8 cellular contexts compared by ENCODE assay signal in the genomic region with DNA sequence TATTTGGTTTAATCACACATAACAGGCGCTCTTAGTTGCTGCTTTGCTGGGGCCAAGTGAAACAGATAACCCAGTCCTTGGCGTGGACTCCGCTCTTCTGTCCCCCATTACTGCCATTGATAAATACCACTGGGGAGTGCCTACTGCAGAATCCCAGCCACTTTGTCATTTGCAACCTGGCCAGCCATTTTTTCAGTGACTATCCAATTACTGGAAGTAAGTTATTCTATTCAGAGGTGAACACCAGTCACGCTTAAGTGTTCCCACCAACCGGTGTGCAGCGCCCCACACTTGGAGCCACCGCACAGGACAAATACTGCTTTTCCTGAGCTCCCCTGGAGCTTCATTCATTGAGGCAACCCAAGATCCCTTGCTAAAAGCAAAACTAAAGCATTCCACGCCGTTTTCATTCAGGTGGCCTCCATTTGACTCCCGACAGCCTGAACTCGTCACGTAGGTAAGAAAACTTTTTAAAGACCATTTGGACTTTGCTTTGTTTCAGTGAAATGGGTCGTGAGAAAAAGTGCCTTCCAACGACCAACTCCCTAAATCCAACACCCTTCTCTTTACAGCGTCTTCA. TPM values are rescaled to one million over a fixed set of nuclear protein-coding genes. Genes with fewer than 3 reads are reported as not detected.
DNase-seq lines count a peak whose midpoint lies in the region; ATAC-seq and TF ChIP-seq lines count a peak whose summit lies in the region.

No MANE protein-coding gene starts in this region.

- TSS peak; percentile 17 for BruUV-seq in mammary epithelial cell (replicated peaks; lab: Mats Ljungman, UMichigan)

- intact Hi-C loops in mammary epithelial cell (cut with micrococcal nuclease): loop anchor here (2.0 to 10.0 kb wide), 2 partner anchors 25 to 133 kb away; partner anchors contain the start of gene HAPSTR1

- H3K36me3 ChIP-seq in KOPT-K1 (ENCODE audit: insufficient read depth, low read length) (no peaks in the 10 kb centered on the region), mammary epithelial cell (ENCODE audit: insufficient read depth, low read length) (no peaks in the 10 kb centered on the region), mucosa of stomach (ENCODE audit: control insufficient read depth, insufficient read depth, low read length) (no peaks in the 10 kb centered on the region)

- H2AFZ ChIP-seq in mammary epithelial cell (ENCODE audit: low read depth, low read length): no peak overlapping the region

- CTCF ChIA-PET in mammary epithelial cell (lab: Charles Lee; ENCODE audit: low non-redundant PET): no interaction called here

- H3K27ac ChIP-seq in KOPT-K1 (ENCODE audit: low read depth, low read length, poor library complexity, severe bottlenecking) (peak overlapping the region; percentile 93), mammary epithelial cell (ENCODE audit: insufficient read depth, low read depth, low read length) (peak overlapping the region; percentile 24)

- peaks cover 32% of the 10 kb centered on the region for H3K4me1 ChIP-seq in mammary epithelial cell (ENCODE audit: insufficient read depth, low read length)
- peaks cover 56% of the 10 kb centered on the region for H3K4me1 ChIP-seq in mucosa of stomach (ENCODE audit: control insufficient read depth, insufficient read depth, low read length)

- in situ Hi-C loops in mammary epithelial cell (cut with MboI; ENCODE audit: low sequenced_read_pairs in 2 of 2): no loop called here
- in situ Hi-C loops in GM13976 (cut with MboI; ENCODE audit: low sequenced_read_pairs, unreplicated experiment): no loop called here

- TF ChIP-seq CTCF in AG10803 (conservative IDR thresholded peaks at IDR 0.05; ENCODE audit: low read length) (no peak), mammary epithelial cell (conservative IDR thresholded peaks at IDR 0.05 in 1 of 2, IDR thresholded peaks at IDR 0.05 in 1 of 2; ENCODE audit: extremely low read depth in 1 of 2, insufficient read depth in 1 of 2, low read depth in 1 of 2, low read length in 2 of 2) (no peak), GM13976 (IDR thresholded peaks at IDR 0.05; ENCODE audit: borderline replicate concordance, control extremely low read depth, extremely low read depth, insufficient read depth, missing control alignments) (no peak)

- no peaks in the 10 kb centered on the region for H3K27me3 ChIP-seq in mammary epithelial cell (ENCODE audit: insufficient read depth, low read length)
- no peaks in the 10 kb centered on the region for H3K27me3 ChIP-seq in mucosa of stomach (ENCODE audit: control insufficient read depth, insufficient read depth, low read length)

- peaks cover 31% of the 10 kb centered on the region for H4K20me1 ChIP-seq in mammary epithelial cell (ENCODE audit: insufficient read depth, low read length)

- DNase-seq in AG10803 (ENCODE audit: low read depth) (no peak), mammary epithelial cell (no peak), COR-L47 (lab: John Stamatoyannopoulos, UW) (no peak), GM13976 (ENCODE audit: low spot score) (no peak)

- H3K4me3 ChIP-seq in AG10803 (ENCODE audit: low read length) (peak overlapping the region; percentile 78), mammary epithelial cell (replicated peaks in 1 of 3; ENCODE audit: insufficient read depth in 1 of 3, low read depth in 2 of 3, low read length in 3 of 3) (peak overlapping the region; percentile 69 to 80 (median 69)), mucosa of stomach (ENCODE audit: low read length) (peak overlapping the region; percentile 17)

- H3K9me3 ChIP-seq in KOPT-K1 (ENCODE audit: insufficient read depth, low read length, poor library complexity, severe bottlenecking): no peaks in the 10 kb centered on the region
- no peaks in the 10 kb centered on the region for H3K9me3 ChIP-seq in mammary epithelial cell (replicated peaks; ENCODE audit: insufficient read depth, low read length)
- H3K9me3 ChIP-seq in mucosa of stomach (ENCODE audit: control insufficient read depth, low read length): no peaks in the 10 kb centered on the region

- H3K9ac ChIP-seq in mammary epithelial cell (ENCODE audit: insufficient read depth, low read length) (peak overlapping the region; percentile 60), mucosa of stomach (ENCODE audit: low read length) (peak overlapping the region; percentile 78)

- WGBS in mammary epithelial cell (ENCODE audit: low coverage, missing lambda C conversion rate): 32% methylated on average over 15 of the region's 15 CpGs

- peak overlapping the region; percentile 96 for H3K4me2 ChIP-seq in mammary epithelial cell (ENCODE audit: insufficient read depth, low read depth, low read length)

- ATAC-seq in GM18511 (IDR thresholded peaks at IDR 0.05; ENCODE audit: unreplicated experiment) (no peak), HG02642 (IDR thresholded peaks at IDR 0.05; ENCODE audit: poor library complexity, unreplicated experiment) (no peak)

- dilution Hi-C loops in mammary epithelial cell (cut with HindIII; ENCODE audit: low sequenced_read_pairs): no loop called here

- peaks cover 63% of the 10 kb centered on the region for H3K79me2 ChIP-seq in mammary epithelial cell (ENCODE audit: insufficient read depth, low read length)

RNA-seq across cellular contexts. Expression of gene USP7, which starts 1.8 kb away (rescaled TPM):
- 100 to 1,000 TPM in 1 of 2 donors, 10 to 100 TPM in 1; 52.7 to 113 TPM for total RNA-seq in mammary epithelial cell
- 14.8 TPM for polyA plus RNA-seq in mammary epithelial cell
- polyA minus RNA-seq in mammary epithelial cell: 431 TPM

Comparison
In these comparisons a context has a peak if more than half of its experiments do, and no peak if none do; other contexts are left out.
1. H3K4me3 ChIP-seq: peak in every context shown above with its lines; median percentile 78 in AG10803; 69 in mammary epithelial cell; 17 in mucosa of stomach.